8 cellular contexts compared by ENCODE assay signal in genomic region chr22:50525991-50526848, GRCh38. TPM values are rescaled to one million over a fixed set of nuclear protein-coding genes. Genes with fewer than 3 reads are reported as not detected.
DNase-seq lines count a peak whose midpoint lies in the region; ATAC-seq and TF ChIP-seq lines count a peak whose summit lies in the region.

No MANE protein-coding gene starts in this region.

- peaks cover 0 to 57% (median 28%) of the 10 kb centered on the region in 9 donors for H3K36me3 ChIP-seq in heart left ventricle
- no peaks in the 10 kb centered on the region for H3K36me3 ChIP-seq in uterus

- H3K4me1 ChIP-seq in heart left ventricle, result peaks cover 0 to 59% (median 34%) of the 10 kb centered on the region in 12 donors
- H3K4me1 ChIP-seq in uterus, result peaks cover 0 to 9% of the 10 kb centered on the region in 2 donors

- H3K27ac Mint-ChIP-seq in activated naive CD8-positive, alpha-beta T cell treated with anti-CD3 and anti-CD28 coated beads, Interleukin-2, amount 50 U/mL, for 24 hours, result peak overlapping the region; percentile 81

- H3K9me3 ChIP-seq in heart left ventricle (no peaks in the 10 kb centered on the region), uterus (no peaks in the 10 kb centered on the region)

- DNase-seq in ELR (ENCODE audit: low read depth) (peak; percentile 77), Kasumi-1 (lab: John Stamatoyannopoulos, UW) (peak; percentile 61 to 66), SKM-1 treated with dmso at 0.1 percent for 144 hours (lab: John Stamatoyannopoulos, UW; ENCODE audit: unreplicated experiment) (peak; percentile 63), heart left ventricle (peak; percentile 85 to 92 (median 87)), posterior vena cava (ENCODE audit: low spot score) (peak; percentile 96), uterus (peak; percentile 78 to 80)
- peak; percentile 91 for DNase-seq in activated naive CD8-positive, alpha-beta T cell treated with anti-CD3 and anti-CD28 coated beads, Interleukin-2, amount 50 U/mL, for 24 hours

- no peaks in the 10 kb centered on the region for H3K27me3 Mint-ChIP-seq in activated naive CD8-positive, alpha-beta T cell treated with anti-CD3 and anti-CD28 coated beads, Interleukin-2, amount 50 U/mL, for 24 hours

- peaks cover 35% of the 10 kb centered on the region for H3K4me1 Mint-ChIP-seq in activated naive CD8-positive, alpha-beta T cell treated with anti-CD3 and anti-CD28 coated beads, Interleukin-2, amount 50 U/mL, for 24 hours

- TF ChIP-seq POLR2A in heart left ventricle (IDR thresholded peaks at IDR 0.05) (peak in 1 of 2 donors; percentile 40), uterus (IDR thresholded peaks at IDR 0.05) (no peak)

- TF ChIP-seq CTCF in heart left ventricle (IDR thresholded peaks at IDR 0.05), result peak; percentile 53 to 84 (median 67)
- TF ChIP-seq CTCF in uterus (IDR thresholded peaks at IDR 0.05), result peak; percentile 39 to 68 (median 60)

- H3K4me3 ChIP-seq in heart left ventricle (peak overlapping the region; percentile 47 to 89 (median 74)), uterus (peak overlapping the region; percentile 72 to 83)

- ATAC-seq in GM21786 (IDR thresholded peaks at IDR 0.05; ENCODE audit: unreplicated experiment) (peak; percentile 21), heart left ventricle (peak; percentile 3 to 42 (median 24))
- ATAC-seq in activated naive CD8-positive, alpha-beta T cell treated with anti-CD3 and anti-CD28 coated beads, Interleukin-2, amount 50 U/mL, for 24 hours, result peak; percentile 33

- WGBS in heart left ventricle, 4 donors, result 1 to 8% (median 2%) methylated on average over 8 to 93 of the region's 93 CpGs

- intact Hi-C loops in heart left ventricle (cut with DNase I) (loop anchor here in 5 of 10 donors (1.0 to 10.0 kb wide), 8 partner anchors 17 to 281 kb away; partner anchors contain the start of genes NCAPH2 (in 2 of the 5), SYCE3 (in 2 of the 5), CHKB (in 1 of the 5) and TUBGCP6 (in 1 of the 5)), posterior vena cava (cut with DNase I) (no loop called here), uterus (cut with DNase I; ENCODE audit: low total_unique reads) (no loop called here)

- H3K4me3 Mint-ChIP-seq in activated naive CD8-positive, alpha-beta T cell treated with anti-CD3 and anti-CD28 coated beads, Interleukin-2, amount 50 U/mL, for 24 hours, result peak overlapping the region; percentile 79

- H3K27me3 ChIP-seq in heart left ventricle (peaks cover 0 to 21% (median 0%) of the 10 kb centered on the region in 9 donors), uterus (peaks cover 0 to 16% of the 10 kb centered on the region in 2 donors)

- H3K27ac ChIP-seq in heart left ventricle, result peak overlapping the region; percentile 83 to 99 (median 94)
- peak overlapping the region; percentile 86 to 88 for H3K27ac ChIP-seq in uterus

- peaks cover 14% of the 10 kb centered on the region for H3K36me3 Mint-ChIP-seq in activated naive CD8-positive, alpha-beta T cell treated with anti-CD3 and anti-CD28 coated beads, Interleukin-2, amount 50 U/mL, for 24 hours (ENCODE audit: low read depth)

- no peaks in the 10 kb centered on the region for H3K9me3 Mint-ChIP-seq in activated naive CD8-positive, alpha-beta T cell treated with anti-CD3 and anti-CD28 coated beads, Interleukin-2, amount 50 U/mL, for 24 hours

RNA-seq across cellular contexts. Expression of gene SCO2, which starts 0.8 kb away (rescaled TPM):
- 1 to 10 TPM in 2 of 9 donors, under 1 TPM in 2, not detected in 5; 0.67 to 2.6 (median 0.94) TPM for total RNA-seq in heart left ventricle
- 1 to 10 TPM in 1 of 2 donors, not detected in 1; 2.0 TPM for polyA plus RNA-seq in heart left ventricle
- 1 to 10 TPM in 1 of 2 donors, not detected in 1; 2.6 TPM for total RNA-seq in posterior vena cava
- total RNA-seq in uterus, result 1 to 10 TPM in 2 of 4 donors, not detected in 2; 3.5 to 3.9 TPM

RNA-seq across cellular contexts. Expression of gene TYMP, which starts 3.6 kb away (rescaled TPM):
- total RNA-seq in heart left ventricle (100 to 1,000 TPM in 1 of 9 donors, 10 to 100 TPM in 6, 1 to 10 TPM in 2; 8.3 to 198 (median 21.7) TPM), posterior vena cava (10 to 100 TPM; 52.8 to 63.8 TPM), uterus (10 to 100 TPM in 3 of 4 donors, 1 to 10 TPM in 1; 4.4 to 21.5 (median 15.6) TPM)
- 10 to 100 TPM; 11.8 to 45.1 TPM for polyA plus RNA-seq in heart left ventricle

RNA-seq across cellular contexts. Expression of gene NCAPH2, which starts 18.2 kb away (rescaled TPM):
- 10 to 100 TPM; 24.7 to 34.5 (median 27.9) TPM for total RNA-seq in heart left ventricle
- polyA plus RNA-seq in heart left ventricle, result 10 to 100 TPM; 33.9 to 43.3 TPM
- total RNA-seq in posterior vena cava, result 10 to 100 TPM; 32.1 to 32.7 TPM
- total RNA-seq in uterus, result 100 to 1,000 TPM in 1 of 4 donors, 10 to 100 TPM in 3; 51.7 to 155 (median 55.4) TPM

RNA-seq across cellular contexts. Expression of gene LMF2, which starts 18.7 kb away (rescaled TPM):
- total RNA-seq in heart left ventricle (10 to 100 TPM; 20.9 to 46.5 (median 32.1) TPM), posterior vena cava (10 to 100 TPM; 39.0 to 53.3 TPM), uterus (10 to 100 TPM; 19.7 to 61.3 (median 32.0) TPM)
- 10 to 100 TPM; 22.6 to 34.8 TPM for polyA plus RNA-seq in heart left ventricle

RNA-seq across cellular contexts. Expression of gene KLHDC7B, which starts 19.5 kb away (rescaled TPM):
- total RNA-seq in heart left ventricle, result 1 to 10 TPM in 1 of 9 donors, under 1 TPM in 3, not detected in 5; 0.08 to 1.3 (median 0.14) TPM
- under 1 TPM in 1 of 2 donors, not detected in 1; 0.08 TPM for polyA plus RNA-seq in heart left ventricle
- under 1 TPM; 0.14 to 0.28 TPM for total RNA-seq in posterior vena cava
- not detected for total RNA-seq in uterus

Comparison
In these comparisons a context has a peak if more than half of its experiments do, and no peak if none do; other contexts are left out.
1. Peak in every context shown above with its lines: DNase-seq, ATAC-seq, H3K4me3 ChIP-seq and H3K27ac ChIP-seq.